In genomic region chr2:127386764-127387654, GRCh38 we compare ENCODE assay signal across 1 cellular context.
TF ChIP-seq lines count a peak whose summit lies in the region.

No MANE protein-coding gene starts in this region.

TF ChIP-seq in K562, 482 proteins besides CTCF, POLR2A, EP300 and RAD21 (continued from another document and continues in another):
- TF ChIP-seq, protein P1, sequence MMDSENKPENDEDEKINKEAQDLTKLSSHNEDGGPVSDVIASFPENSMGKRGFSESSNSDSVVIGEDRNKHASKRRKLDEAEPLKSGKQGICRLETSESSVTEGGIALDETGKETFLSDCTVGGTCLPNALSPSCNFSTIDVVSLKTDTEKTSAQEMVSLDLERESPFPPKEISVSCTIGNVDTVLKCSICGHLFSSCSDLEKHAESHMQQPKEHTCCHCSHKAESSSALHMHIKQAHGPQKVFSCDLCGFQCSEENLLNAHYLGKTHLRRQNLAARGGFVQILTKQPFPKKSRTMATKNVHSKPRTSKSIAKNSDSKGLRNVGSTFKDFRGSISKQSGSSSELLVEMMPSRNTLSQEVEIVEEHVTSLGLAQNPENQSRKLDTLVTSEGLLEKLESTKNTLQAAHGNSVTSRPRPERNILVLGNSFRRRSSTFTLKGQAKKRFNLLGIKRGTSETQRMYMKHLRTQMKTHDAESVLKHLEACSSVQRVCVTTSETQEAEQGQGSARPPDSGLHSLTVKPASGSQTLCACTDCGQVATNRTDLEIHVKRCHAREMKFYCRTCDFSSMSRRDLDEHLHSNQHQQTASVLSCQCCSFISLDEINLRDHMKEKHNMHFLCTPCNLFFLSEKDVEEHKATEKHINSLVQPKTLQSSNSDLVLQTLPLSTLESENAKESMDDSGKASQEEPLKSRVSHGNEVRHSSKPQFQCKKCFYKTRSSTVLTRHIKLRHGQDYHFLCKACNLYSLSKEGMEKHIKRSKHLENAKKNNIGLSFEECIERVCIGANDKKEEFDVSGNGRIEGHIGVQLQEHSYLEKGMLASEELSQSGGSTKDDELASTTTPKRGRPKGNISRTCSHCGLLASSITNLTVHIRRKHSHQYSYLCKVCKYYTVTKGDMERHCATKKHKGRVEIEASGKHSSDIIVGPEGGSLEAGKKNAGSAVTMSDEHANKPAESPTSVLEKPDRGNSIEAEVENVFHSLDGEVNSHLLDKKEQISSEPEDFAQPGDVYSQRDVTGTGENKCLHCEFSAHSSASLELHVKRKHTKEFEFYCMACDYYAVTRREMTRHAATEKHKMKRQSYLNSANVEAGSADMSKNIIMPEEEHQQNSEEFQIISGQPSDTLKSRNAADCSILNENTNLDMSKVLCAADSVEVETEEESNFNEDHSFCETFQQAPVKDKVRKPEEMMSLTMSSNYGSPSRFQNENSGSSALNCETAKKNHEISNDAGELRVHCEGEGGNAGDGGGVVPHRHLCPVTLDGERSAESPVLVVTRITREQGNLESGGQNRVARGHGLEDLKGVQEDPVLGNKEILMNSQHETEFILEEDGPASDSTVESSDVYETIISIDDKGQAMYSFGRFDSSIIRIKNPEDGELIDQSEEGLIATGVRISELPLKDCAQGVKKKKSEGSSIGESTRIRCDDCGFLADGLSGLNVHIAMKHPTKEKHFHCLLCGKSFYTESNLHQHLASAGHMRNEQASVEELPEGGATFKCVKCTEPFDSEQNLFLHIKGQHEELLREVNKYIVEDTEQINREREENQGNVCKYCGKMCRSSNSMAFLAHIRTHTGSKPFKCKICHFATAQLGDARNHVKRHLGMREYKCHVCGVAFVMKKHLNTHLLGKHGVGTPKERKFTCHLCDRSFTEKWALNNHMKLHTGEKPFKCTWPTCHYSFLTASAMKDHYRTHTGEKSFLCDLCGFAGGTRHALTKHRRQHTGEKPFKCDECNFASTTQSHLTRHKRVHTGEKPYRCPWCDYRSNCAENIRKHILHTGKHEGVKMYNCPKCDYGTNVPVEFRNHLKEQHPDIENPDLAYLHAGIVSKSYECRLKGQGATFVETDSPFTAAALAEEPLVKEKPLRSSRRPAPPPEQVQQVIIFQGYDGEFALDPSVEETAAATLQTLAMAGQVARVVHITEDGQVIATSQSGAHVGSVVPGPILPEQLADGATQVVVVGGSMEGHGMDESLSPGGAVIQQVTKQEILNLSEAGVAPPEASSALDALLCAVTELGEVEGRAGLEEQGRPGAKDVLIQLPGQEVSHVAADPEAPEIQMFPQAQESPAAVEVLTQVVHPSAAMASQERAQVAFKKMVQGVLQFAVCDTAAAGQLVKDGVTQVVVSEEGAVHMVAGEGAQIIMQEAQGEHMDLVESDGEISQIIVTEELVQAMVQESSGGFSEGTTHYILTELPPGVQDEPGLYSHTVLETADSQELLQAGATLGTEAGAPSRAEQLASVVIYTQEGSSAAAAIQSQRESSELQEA (IDR thresholded peaks at IDR 0.05; ENCODE audit: low read depth) = no peak
- TF ChIP-seq LARP7 (IDR thresholded peaks at IDR 0.05) (no peak), CBX1 (IDR thresholded peaks at IDR 0.05; ENCODE audit: low read depth) (peak; percentile 47; the same call in 1 of the 2 replicates), RCOR1 (IDR thresholded peaks at IDR 0.05; ENCODE audit: borderline replicate concordance in 1 of 2, low read depth in 2 of 2, low read length in 2 of 2) (peak in 1 of 2 experiments; percentile 25; a peak in 1 of 4 replicates), EZH2 (IDR thresholded peaks at IDR 0.05; ENCODE audit: borderline replicate concordance, low read depth, low read length) (no peak), NKRF (IDR thresholded peaks at IDR 0.05; ENCODE audit: borderline replicate concordance) (no peak), MLLT1 (IDR thresholded peaks at IDR 0.05) (no peak), KLF10 (CRISPR knock-in tag; IDR thresholded peaks at IDR 0.05) (no peak), SAFB2 (IDR thresholded peaks at IDR 0.05; ENCODE audit: borderline replicate concordance, low read depth, low read length, severe bottlenecking) (no peak), ZNF766 (CRISPR knock-in tag; conservative IDR thresholded peaks at IDR 0.05) (peak; percentile 90), ZBTB7A (IDR thresholded peaks at IDR 0.05; ENCODE audit: borderline replicate concordance, control insufficient read depth, low read depth, low read length) (peak; percentile 82; the same call in 1 of the 2 replicates), ZNF586 (CRISPR knock-in tag; conservative IDR thresholded peaks at IDR 0.05) (no peak), CREB3 (tag; conservative IDR thresholded peaks at IDR 0.05; ENCODE audit: low read depth) (no peak), MYC (IDR thresholded peaks at IDR 0.05; ENCODE audit: low read depth, low read length) (no peak), MYC (CRISPR knock-in tag; IDR thresholded peaks at IDR 0.05; ENCODE audit: borderline replicate concordance, low read depth) (no peak), RBM22 (IDR thresholded peaks at IDR 0.05; ENCODE audit: low read depth, low read length, poor library complexity, severe bottlenecking) (no peak), E2F3 (CRISPR knock-in tag; IDR thresholded peaks at IDR 0.05) (no peak), ETS2 (tag; IDR thresholded peaks at IDR 0.05; ENCODE audit: borderline replicate concordance, poor library complexity, severe bottlenecking) (no peak), ZNF445 (CRISPR knock-in tag; IDR thresholded peaks at IDR 0.05; ENCODE audit: low read depth) (no peak), ZNF253 (CRISPR knock-in tag; conservative IDR thresholded peaks at IDR 0.05) (no peak), ZNF175 (CRISPR knock-in tag; IDR thresholded peaks at IDR 0.05; ENCODE audit: low read depth) (peak; percentile 77; the same call in 1 of the 2 replicates), NFYB (IDR thresholded peaks at IDR 0.05; ENCODE audit: extremely low read depth, insufficient read length) (no peak), WHSC1 (IDR thresholded peaks at IDR 0.05; ENCODE audit: low read length) (no peak), FOS (IDR thresholded peaks at IDR 0.05; ENCODE audit: extremely low read depth, insufficient read length) (no peak), LEF1 (IDR thresholded peaks at IDR 0.05) (no peak), KAT8 (IDR thresholded peaks at IDR 0.05; ENCODE audit: low read depth) (no peak), CBX8 (IDR thresholded peaks at IDR 0.05; ENCODE audit: borderline replicate concordance, extremely low read depth, low read depth, low read length, poor library complexity, severe bottlenecking) (no peak), TCF15 (CRISPR knock-in tag; IDR thresholded peaks at IDR 0.05) (no peak), TFAM (CRISPR knock-in tag; conservative IDR thresholded peaks at IDR 0.05) (no peak), SRSF3 (IDR thresholded peaks at IDR 0.05; ENCODE audit: insufficient read depth, low read length) (no peak), HDAC3 (IDR thresholded peaks at IDR 0.05; ENCODE audit: borderline replicate concordance, partially characterized antibody) (no peak), NFIC (IDR thresholded peaks at IDR 0.05) (no peak), MIER1 (IDR thresholded peaks at IDR 0.05; ENCODE audit: low read depth) (no peak), TEAD1 (CRISPR knock-in tag; IDR thresholded peaks at IDR 0.05) (no peak), ZNF324 (CRISPR knock-in tag; IDR thresholded peaks at IDR 0.05) (no peak), SP1 (CRISPR knock-in tag; IDR thresholded peaks at IDR 0.05) (no peak)
- TF ChIP-seq, protein P2, sequence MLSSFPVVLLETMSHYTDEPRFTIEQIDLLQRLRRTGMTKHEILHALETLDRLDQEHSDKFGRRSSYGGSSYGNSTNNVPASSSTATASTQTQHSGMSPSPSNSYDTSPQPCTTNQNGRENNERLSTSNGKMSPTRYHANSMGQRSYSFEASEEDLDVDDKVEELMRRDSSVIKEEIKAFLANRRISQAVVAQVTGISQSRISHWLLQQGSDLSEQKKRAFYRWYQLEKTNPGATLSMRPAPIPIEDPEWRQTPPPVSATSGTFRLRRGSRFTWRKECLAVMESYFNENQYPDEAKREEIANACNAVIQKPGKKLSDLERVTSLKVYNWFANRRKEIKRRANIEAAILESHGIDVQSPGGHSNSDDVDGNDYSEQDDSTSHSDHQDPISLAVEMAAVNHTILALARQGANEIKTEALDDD (IDR thresholded peaks at IDR 0.05) = no peak
- TF ChIP-seq, protein P3, sequence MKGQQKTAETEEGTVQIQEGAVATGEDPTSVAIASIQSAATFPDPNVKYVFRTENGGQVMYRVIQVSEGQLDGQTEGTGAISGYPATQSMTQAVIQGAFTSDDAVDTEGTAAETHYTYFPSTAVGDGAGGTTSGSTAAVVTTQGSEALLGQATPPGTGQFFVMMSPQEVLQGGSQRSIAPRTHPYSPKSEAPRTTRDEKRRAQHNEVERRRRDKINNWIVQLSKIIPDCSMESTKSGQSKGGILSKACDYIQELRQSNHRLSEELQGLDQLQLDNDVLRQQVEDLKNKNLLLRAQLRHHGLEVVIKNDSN (CRISPR knock-in tag; IDR thresholded peaks at IDR 0.05) = no peak
- TF ChIP-seq, protein P4, sequence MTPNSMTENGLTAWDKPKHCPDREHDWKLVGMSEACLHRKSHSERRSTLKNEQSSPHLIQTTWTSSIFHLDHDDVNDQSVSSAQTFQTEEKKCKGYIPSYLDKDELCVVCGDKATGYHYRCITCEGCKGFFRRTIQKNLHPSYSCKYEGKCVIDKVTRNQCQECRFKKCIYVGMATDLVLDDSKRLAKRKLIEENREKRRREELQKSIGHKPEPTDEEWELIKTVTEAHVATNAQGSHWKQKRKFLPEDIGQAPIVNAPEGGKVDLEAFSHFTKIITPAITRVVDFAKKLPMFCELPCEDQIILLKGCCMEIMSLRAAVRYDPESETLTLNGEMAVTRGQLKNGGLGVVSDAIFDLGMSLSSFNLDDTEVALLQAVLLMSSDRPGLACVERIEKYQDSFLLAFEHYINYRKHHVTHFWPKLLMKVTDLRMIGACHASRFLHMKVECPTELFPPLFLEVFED (CRISPR knock-in tag; conservative IDR thresholded peaks at IDR 0.05) = no peak
- TF ChIP-seq, protein P5, sequence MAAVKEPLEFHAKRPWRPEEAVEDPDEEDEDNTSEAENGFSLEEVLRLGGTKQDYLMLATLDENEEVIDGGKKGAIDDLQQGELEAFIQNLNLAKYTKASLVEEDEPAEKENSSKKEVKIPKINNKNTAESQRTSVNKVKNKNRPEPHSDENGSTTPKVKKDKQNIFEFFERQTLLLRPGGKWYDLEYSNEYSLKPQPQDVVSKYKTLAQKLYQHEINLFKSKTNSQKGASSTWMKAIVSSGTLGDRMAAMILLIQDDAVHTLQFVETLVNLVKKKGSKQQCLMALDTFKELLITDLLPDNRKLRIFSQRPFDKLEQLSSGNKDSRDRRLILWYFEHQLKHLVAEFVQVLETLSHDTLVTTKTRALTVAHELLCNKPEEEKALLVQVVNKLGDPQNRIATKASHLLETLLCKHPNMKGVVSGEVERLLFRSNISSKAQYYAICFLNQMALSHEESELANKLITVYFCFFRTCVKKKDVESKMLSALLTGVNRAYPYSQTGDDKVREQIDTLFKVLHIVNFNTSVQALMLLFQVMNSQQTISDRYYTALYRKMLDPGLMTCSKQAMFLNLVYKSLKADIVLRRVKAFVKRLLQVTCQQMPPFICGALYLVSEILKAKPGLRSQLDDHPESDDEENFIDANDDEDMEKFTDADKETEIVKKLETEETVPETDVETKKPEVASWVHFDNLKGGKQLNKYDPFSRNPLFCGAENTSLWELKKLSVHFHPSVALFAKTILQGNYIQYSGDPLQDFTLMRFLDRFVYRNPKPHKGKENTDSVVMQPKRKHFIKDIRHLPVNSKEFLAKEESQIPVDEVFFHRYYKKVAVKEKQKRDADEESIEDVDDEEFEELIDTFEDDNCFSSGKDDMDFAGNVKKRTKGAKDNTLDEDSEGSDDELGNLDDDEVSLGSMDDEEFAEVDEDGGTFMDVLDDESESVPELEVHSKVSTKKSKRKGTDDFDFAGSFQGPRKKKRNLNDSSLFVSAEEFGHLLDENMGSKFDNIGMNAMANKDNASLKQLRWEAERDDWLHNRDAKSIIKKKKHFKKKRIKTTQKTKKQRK (IDR thresholded peaks at IDR 0.05; ENCODE audit: borderline replicate concordance, low read depth, low read length) = no peak
- TF ChIP-seq, protein P6, sequence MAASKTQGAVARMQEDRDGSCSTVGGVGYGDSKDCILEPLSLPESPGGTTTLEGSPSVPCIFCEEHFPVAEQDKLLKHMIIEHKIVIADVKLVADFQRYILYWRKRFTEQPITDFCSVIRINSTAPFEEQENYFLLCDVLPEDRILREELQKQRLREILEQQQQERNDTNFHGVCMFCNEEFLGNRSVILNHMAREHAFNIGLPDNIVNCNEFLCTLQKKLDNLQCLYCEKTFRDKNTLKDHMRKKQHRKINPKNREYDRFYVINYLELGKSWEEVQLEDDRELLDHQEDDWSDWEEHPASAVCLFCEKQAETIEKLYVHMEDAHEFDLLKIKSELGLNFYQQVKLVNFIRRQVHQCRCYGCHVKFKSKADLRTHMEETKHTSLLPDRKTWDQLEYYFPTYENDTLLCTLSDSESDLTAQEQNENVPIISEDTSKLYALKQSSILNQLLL (CRISPR knock-in tag; IDR thresholded peaks at IDR 0.05; ENCODE audit: borderline replicate concordance) = no peak
